ENCODE assay signal across 39 cellular contexts in genomic region chr16:20262248-20262647, GRCh38.
"Had no signal": no experiment of that assay in that cellular context is flagged by ENCODE, and none has a peak within 500 bp of the region (broad histone marks: within the 10 kb centered on the region; RNA-seq: fewer than 3 reads in every experiment).

No MANE protein-coding gene starts in this region.

- H3K9me3 Mint-ChIP-seq: activated naive CD4-positive, alpha-beta T cell treated with anti-CD3 and anti-CD28 coated beads, Interleukin-2, amount 50 U/mL, for 24 hours; activated naive CD8-positive, alpha-beta T cell treated with anti-CD3 and anti-CD28 coated beads, Interleukin-2, amount 10 ng/mL, durations not matched to agents 7 days and 5 days; activated T-cell treated with anti-CD3 and anti-CD28 coated beads, Interleukin-2, amount 50 U/mL, for 72 hours; activated T-helper 1 cell treated with anti-CD3 and anti-CD28 coated beads, Interleukin-12 subunit alpha, Interleukin-12 subunit beta, Interleukin-2, Interleukin-4 antibody, amounts not matched to agents 30 ng/mL and 10 ng/mL and 1 ng/mL, durations not matched to agents 14 hours and 24 hours and 36 hours; activated T-helper 17 cell treated with anti-CD3 and anti-CD28 coated beads, Interleukin-2, amount 50 U/mL, for 72 hours; activated T-helper 2 cell treated with anti-CD3 and anti-CD28 coated beads, Interferon-gamma antibody, Interleukin-2, Interleukin-4, amounts not matched to agents 10 μg/mL and 5 μg/mL and 100 μg/mL, durations not matched to agents 14 hours and 24 hours and 36 hours had no signal

- H3K4me1 Mint-ChIP-seq: activated naive CD4-positive, alpha-beta T cell treated with anti-CD3 and anti-CD28 coated beads, Interleukin-2, amount 10 ng/mL, durations not matched to agents 7 days and 5 days; activated naive CD4-positive, alpha-beta T cell treated with anti-CD3 and anti-CD28 coated beads, Interleukin-2, amount 50 U/mL, for 24 hours; activated naive CD8-positive, alpha-beta T cell treated with anti-CD3 and anti-CD28 coated beads for 36 hours; activated naive CD8-positive, alpha-beta T cell treated with anti-CD3 and anti-CD28 coated beads, Interleukin-2, amount 10 ng/mL, durations not matched to agents 7 days and 5 days; activated naive CD8-positive, alpha-beta T cell treated with anti-CD3 and anti-CD28 coated beads, Interleukin-2, amount 50 U/mL, for 24 hours; activated T-helper 17 cell treated with anti-CD3 and anti-CD28 coated beads, Interleukin-2, amount 50 U/mL, for 72 hours; central memory CD8-positive, alpha-beta T cell had no signal

- ATAC-seq: activated naive CD4-positive, alpha-beta T cell treated with anti-CD3 and anti-CD28 coated beads, Interleukin-2, amount 50 U/mL, for 72 hours; activated naive CD8-positive, alpha-beta T cell treated with anti-CD3 and anti-CD28 coated beads, Interleukin-2, amount 50 U/mL, for 24 hours; activated T-cell treated with anti-CD3 and anti-CD28 coated beads, Interleukin-2, amount 50 U/mL, for 4 hours; activated T-cell treated with anti-CD3 and anti-CD28 coated beads, Interleukin-2, amount 50 U/mL, for 72 hours; activated T-helper 17 cell treated with anti-CD3 and anti-CD28 coated beads, Interleukin-2, amount 50 U/mL, for 72 hours; body of pancreas had no signal

- H3K27me3 ChIP-seq: ascending aorta, body of pancreas, brain microvascular endothelial cell, breast epithelium, cardiac muscle cell had no signal

- H3K27ac ChIP-seq: adrenal gland, ascending aorta, body of pancreas, brain microvascular endothelial cell, breast epithelium, cardiac muscle cell had no signal

- H3K36me3 Mint-ChIP-seq: activated naive CD4-positive, alpha-beta T cell treated with anti-CD3 and anti-CD28 coated beads, Interleukin-2, amount 10 ng/mL, durations not matched to agents 7 days and 5 days; activated naive CD4-positive, alpha-beta T cell treated with anti-CD3 and anti-CD28 coated beads, Interleukin-2, amount 50 U/mL, for 24 hours; activated naive CD8-positive, alpha-beta T cell; activated naive CD8-positive, alpha-beta T cell treated with anti-CD3 and anti-CD28 coated beads for 36 hours; activated naive CD8-positive, alpha-beta T cell treated with anti-CD3 and anti-CD28 coated beads, Interleukin-2, amount 10 ng/mL, durations not matched to agents 7 days and 5 days; brain had no signal

- H3K27ac Mint-ChIP-seq: activated naive CD4-positive, alpha-beta T cell treated with anti-CD3 and anti-CD28 coated beads for 36 hours; activated naive CD4-positive, alpha-beta T cell treated with anti-CD3 and anti-CD28 coated beads, Interleukin-2, amount 10 ng/mL, durations not matched to agents 7 days and 5 days; activated naive CD4-positive, alpha-beta T cell treated with anti-CD3 and anti-CD28 coated beads, Interleukin-2, amount 50 U/mL, for 24 hours; activated naive CD4-positive, alpha-beta T cell treated with anti-CD3 and anti-CD28 coated beads, Interleukin-2, amount 50 U/mL, for 72 hours; activated naive CD8-positive, alpha-beta T cell; activated naive CD8-positive, alpha-beta T cell treated with anti-CD3 and anti-CD28 coated beads for 36 hours; activated naive CD8-positive, alpha-beta T cell treated with anti-CD3 and anti-CD28 coated beads, Interleukin-2, amount 10 ng/mL, durations not matched to agents 7 days and 5 days; activated naive CD8-positive, alpha-beta T cell treated with anti-CD3 and anti-CD28 coated beads, Interleukin-2, amount 50 U/mL, for 24 hours; activated T-cell treated with anti-CD3 and anti-CD28 coated beads, Interleukin-2, amount 50 U/mL, for 72 hours; activated T-helper 1 cell treated with anti-CD3 and anti-CD28 coated beads, Interleukin-12 subunit alpha, Interleukin-12 subunit beta, Interleukin-2, Interleukin-4 antibody, amounts not matched to agents 30 ng/mL and 10 ng/mL and 1 ng/mL, durations not matched to agents 14 hours and 24 hours and 36 hours; activated T-helper 17 cell treated with anti-CD3 and anti-CD28 coated beads, Interleukin-2, amount 50 U/mL, for 72 hours; activated T-helper 2 cell treated with anti-CD3 and anti-CD28 coated beads, Interferon-gamma antibody, Interleukin-2, Interleukin-4, amounts not matched to agents 10 μg/mL and 5 μg/mL and 100 μg/mL, durations not matched to agents 14 hours and 24 hours and 36 hours; brain had no signal

- H3K4me1 ChIP-seq: adrenal gland, ascending aorta, body of pancreas, breast epithelium had no signal

- H3K4me3 ChIP-seq: adrenal gland, ascending aorta, body of pancreas, breast epithelium, cardiac muscle cell had no signal

- FAIRE-seq: astrocyte, bronchial epithelial cell, colon had no signal

- DNase-seq: activated effector memory CD4-positive, alpha-beta T cell treated with anti-CD3 and anti-CD28 coated beads, Interleukin-2, amount 50 U/mL, for 16 hours; activated effector memory CD4-positive, alpha-beta T cell treated with Interleukin-2 at 50 U/mL for 16 hours; activated gamma-delta T cell; activated gamma-delta T cell treated with Interleukin-2 at 50 U/mL for 16 hours; activated naive CD4-positive, alpha-beta T cell; activated naive CD4-positive, alpha-beta T cell treated with anti-CD3 and anti-CD28 coated beads for 36 hours; activated naive CD4-positive, alpha-beta T cell treated with anti-CD3 and anti-CD28 coated beads, Interleukin-2, amount 10 ng/mL, durations not matched to agents 7 days and 5 days; activated naive CD4-positive, alpha-beta T cell treated with anti-CD3 and anti-CD28 coated beads, Interleukin-2, amount 50 U/mL, for 16 hours; activated naive CD4-positive, alpha-beta T cell treated with Interleukin-2 at 50 U/mL for 16 hours; activated naive CD8-positive, alpha-beta T cell treated with anti-CD3 and anti-CD28 coated beads for 36 hours; activated naive CD8-positive, alpha-beta T cell treated with anti-CD3 and anti-CD28 coated beads, Interleukin-2, amount 10 ng/mL, durations not matched to agents 7 days and 5 days; activated naive CD8-positive, alpha-beta T cell treated with anti-CD3 and anti-CD28 coated beads, Interleukin-2, amount 50 U/mL, for 24 hours; activated T-cell treated with anti-CD3 and anti-CD28 coated beads, Interleukin-2, amount 50 U/mL, for 4 hours; activated T-cell treated with anti-CD3 and anti-CD28 coated beads, Interleukin-2, amount 50 U/mL, for 48 hours; activated T-cell treated with anti-CD3 and anti-CD28 coated beads, Interleukin-2, amount 50 U/mL, for 72 hours; adrenal gland; amniotic stem cell; amygdala; anterior cingulate cortex; aorta; body of pancreas; brain microvascular endothelial cell; caudate nucleus; central memory CD4-positive, alpha-beta T cell; cerebellar nuclear complex had no signal

- H3K4me3 Mint-ChIP-seq: activated naive CD4-positive, alpha-beta T cell treated with anti-CD3 and anti-CD28 coated beads for 36 hours; activated naive CD4-positive, alpha-beta T cell treated with anti-CD3 and anti-CD28 coated beads, Interleukin-2, amount 10 ng/mL, durations not matched to agents 7 days and 5 days; activated naive CD4-positive, alpha-beta T cell treated with anti-CD3 and anti-CD28 coated beads, Interleukin-2, amount 50 U/mL, for 24 hours; activated naive CD8-positive, alpha-beta T cell; activated naive CD8-positive, alpha-beta T cell treated with anti-CD3 and anti-CD28 coated beads for 36 hours; activated naive CD8-positive, alpha-beta T cell treated with anti-CD3 and anti-CD28 coated beads, Interleukin-2, amount 10 ng/mL, durations not matched to agents 7 days and 5 days; activated naive CD8-positive, alpha-beta T cell treated with anti-CD3 and anti-CD28 coated beads, Interleukin-2, amount 50 U/mL, for 24 hours; activated T-cell treated with anti-CD3 and anti-CD28 coated beads, Interleukin-2, amount 50 U/mL, for 4 hours; activated T-cell treated with anti-CD3 and anti-CD28 coated beads, Interleukin-2, amount 50 U/mL, for 72 hours; activated T-helper 1 cell treated with anti-CD3 and anti-CD28 coated beads, Interleukin-12 subunit alpha, Interleukin-12 subunit beta, Interleukin-2, Interleukin-4 antibody, amounts not matched to agents 30 ng/mL and 10 ng/mL and 1 ng/mL, durations not matched to agents 14 hours and 24 hours and 36 hours; activated T-helper 17 cell treated with anti-CD3 and anti-CD28 coated beads, Interleukin-2, amount 50 U/mL, for 72 hours; brain; central memory CD8-positive, alpha-beta T cell had no signal

- H3K36me3 ChIP-seq: adrenal gland, ascending aorta, brain microvascular endothelial cell, breast epithelium, cardiac muscle cell had no signal

- H3K9me3 ChIP-seq: adrenal gland, ascending aorta, body of pancreas, breast epithelium had no signal

- H3K27me3 Mint-ChIP-seq: activated naive CD4-positive, alpha-beta T cell treated with anti-CD3 and anti-CD28 coated beads, Interleukin-2, amount 10 ng/mL, durations not matched to agents 7 days and 5 days; activated naive CD8-positive, alpha-beta T cell treated with anti-CD3 and anti-CD28 coated beads, Interleukin-2, amount 10 ng/mL, durations not matched to agents 7 days and 5 days; activated naive CD8-positive, alpha-beta T cell treated with anti-CD3 and anti-CD28 coated beads, Interleukin-2, amount 50 U/mL, for 24 hours had no signal
